In the genomic region with DNA sequence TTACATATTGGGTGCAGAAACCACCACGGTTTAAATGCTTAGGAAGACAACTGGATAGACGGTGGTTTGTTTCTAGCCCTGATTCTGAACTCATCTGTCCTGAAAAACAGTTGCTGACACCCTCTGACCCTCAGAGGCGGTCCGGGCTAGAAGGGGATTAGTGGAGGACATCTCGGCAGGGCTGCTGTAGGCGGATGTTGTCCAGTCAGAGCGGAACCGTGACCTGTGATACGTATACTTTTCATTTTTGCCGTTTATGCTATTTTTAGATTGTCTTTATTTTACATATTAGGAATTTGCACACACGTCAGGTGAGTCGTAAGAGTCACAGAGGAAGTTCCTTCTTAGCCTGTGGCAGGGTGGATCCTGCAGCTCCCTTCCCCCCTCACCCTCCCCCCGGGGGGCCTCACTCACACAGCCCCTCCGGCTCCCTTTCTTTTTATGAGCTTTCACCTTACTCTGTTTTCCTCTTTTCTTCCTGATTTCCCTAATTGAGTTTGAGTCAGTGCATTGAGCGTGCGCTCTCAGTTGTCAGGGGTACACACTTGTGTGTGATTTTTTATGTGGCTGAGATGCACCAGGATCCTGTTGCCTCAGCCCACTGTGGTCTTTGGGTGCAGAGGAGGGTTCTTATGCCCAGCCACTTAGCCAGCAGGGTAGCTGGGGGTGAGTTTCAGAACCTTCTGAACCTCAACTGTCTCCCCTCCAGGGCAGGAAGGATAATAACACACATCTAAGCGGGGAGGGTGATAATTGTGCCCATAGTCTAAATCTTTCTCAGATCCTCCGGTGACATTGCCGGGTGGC, we compare ENCODE assay signal across 8 cellular contexts.
A peak's percentile ranks its signal among the peaks of the same experiment; 100 is the strongest.
DNase-seq lines count a peak whose midpoint lies in the region; ATAC-seq lines count a peak whose summit lies in the region.

No MANE protein-coding gene starts in this region.

- H3K9me3 Mint-ChIP-seq in activated CD4-positive, alpha-beta T cell treated with anti-CD3 and anti-CD28 coated beads, Interleukin-2, amount 10 ng/mL, durations not matched to agents 7 days and 5 days, result no peaks in the 10 kb centered on the region
- no peaks in the 10 kb centered on the region for H3K9me3 Mint-ChIP-seq in naive thymus-derived CD4-positive, alpha-beta T cell

- no peaks in the 10 kb centered on the region for H3K9me3 ChIP-seq in naive thymus-derived CD4-positive, alpha-beta T cell (ENCODE audit: control insufficient read depth in 2 of 3, low read length in 3 of 3)

- H3K36me3 Mint-ChIP-seq in activated CD4-positive, alpha-beta T cell treated with anti-CD3 and anti-CD28 coated beads, Interleukin-2, amount 10 ng/mL, durations not matched to agents 7 days and 5 days (ENCODE audit: low read depth), result peaks cover 52% of the 10 kb centered on the region
- peaks cover 0 to 47% (median 23%) of the 10 kb centered on the region in 5 donors for H3K36me3 Mint-ChIP-seq in naive thymus-derived CD4-positive, alpha-beta T cell

- H3K36me3 ChIP-seq in naive thymus-derived CD4-positive, alpha-beta T cell (ENCODE audit: control insufficient read depth in 2 of 3, insufficient read depth in 3 of 3, low read length in 3 of 3), result peaks cover 0 to 14% (median 0%) of the 10 kb centered on the region in 3 experiments

- H3K27ac ChIP-seq in naive thymus-derived CD4-positive, alpha-beta T cell (ENCODE audit: low read depth, low read length), result peak overlapping the region; percentile 70

- H3K4me1 Mint-ChIP-seq in activated CD4-positive, alpha-beta T cell treated with anti-CD3 and anti-CD28 coated beads, Interleukin-2, amount 10 ng/mL, durations not matched to agents 7 days and 5 days, result peaks cover 87% of the 10 kb centered on the region
- peaks cover 30 to 90% (median 77%) of the 10 kb centered on the region in 7 donors for H3K4me1 Mint-ChIP-seq in naive thymus-derived CD4-positive, alpha-beta T cell

- peak overlapping the region; percentile 56 for H3K4me3 Mint-ChIP-seq in activated CD4-positive, alpha-beta T cell treated with anti-CD3 and anti-CD28 coated beads, Interleukin-2, amount 10 ng/mL, durations not matched to agents 7 days and 5 days
- peak overlapping the region; percentile 62 to 96 (median 82) for H3K4me3 Mint-ChIP-seq in naive thymus-derived CD4-positive, alpha-beta T cell

- no peaks in the 10 kb centered on the region for H3K27me3 Mint-ChIP-seq in activated CD4-positive, alpha-beta T cell treated with anti-CD3 and anti-CD28 coated beads, Interleukin-2, amount 10 ng/mL, durations not matched to agents 7 days and 5 days
- no peaks in the 10 kb centered on the region for H3K27me3 Mint-ChIP-seq in naive thymus-derived CD4-positive, alpha-beta T cell

- H3K27ac Mint-ChIP-seq in activated CD4-positive, alpha-beta T cell treated with anti-CD3 and anti-CD28 coated beads, Interleukin-2, amount 10 ng/mL, durations not matched to agents 7 days and 5 days, result peak overlapping the region; percentile 94
- peak overlapping the region; percentile 87 to 99 (median 94) for H3K27ac Mint-ChIP-seq in naive thymus-derived CD4-positive, alpha-beta T cell

- H3K4me3 ChIP-seq in GM08714 (ENCODE audit: low read length), result peak overlapping the region; percentile 0; the same call in 1 of the 2 replicates
- H3K4me3 ChIP-seq in naive thymus-derived CD4-positive, alpha-beta T cell (ENCODE audit: low read length), result peak overlapping the region; percentile 45

- ATAC-seq in HG02642 (IDR thresholded peaks at IDR 0.05; ENCODE audit: poor library complexity, unreplicated experiment), result peak; percentile 61
- peak; percentile 40 for ATAC-seq in naive thymus-derived CD4-positive, alpha-beta T cell
- no peak for ATAC-seq in HG02571 (IDR thresholded peaks at IDR 0.05; ENCODE audit: unreplicated experiment)

- H3K27me3 ChIP-seq in naive thymus-derived CD4-positive, alpha-beta T cell (ENCODE audit: control insufficient read depth in 2 of 2, insufficient read depth in 2 of 2, low read length in 2 of 2), result no peaks in the 10 kb centered on the region

- peak; percentile 53 for DNase-seq in activated CD4-positive, alpha-beta T cell treated with anti-CD3 and anti-CD28 coated beads, Interleukin-2, amount 10 ng/mL, durations not matched to agents 7 days and 5 days
- DNase-seq in naive thymus-derived CD4-positive, alpha-beta T cell, result peak in 3 of 9 donors; percentile 29 to 57 (median 43)
- DNase-seq in NCI-H345 treated with DMSO at 0.1 percent for 48 hours (lab: John Stamatoyannopoulos, UW; ENCODE audit: unreplicated experiment), result no peak
- DNase-seq in NCI-H82 (lab: John Stamatoyannopoulos, UW), result no peak
- no peak for DNase-seq in 8988T

- H3K4me1 ChIP-seq in naive thymus-derived CD4-positive, alpha-beta T cell (ENCODE audit: control insufficient read depth in 2 of 2, insufficient read depth in 2 of 2, low read length in 2 of 2), result peaks cover 38 to 57% of the 10 kb centered on the region in 2 donors

- CTCF ChIA-PET in activated CD4-positive, alpha-beta T cell treated with anti-CD3 and anti-CD28 coated beads, Interleukin-2, amount 10 ng/mL, durations not matched to agents 7 days and 5 days (lab: Charles Lee), result interaction anchor here (1.1 to 4.1 kb wide), 3 partner anchors 14 to 76 kb away, joined by 3 to 20 read pairs (median 4); no protein-coding TSS in a partner anchor
- CTCF ChIA-PET in naive thymus-derived CD4-positive, alpha-beta T cell (lab: Charles Lee), result interaction anchor here (0.7 to 2.3 kb wide), 16 partner anchors 9 to 354 kb away, joined by 3 to 6 read pairs (median 3); no protein-coding TSS in a partner anchor

- intact Hi-C loops in naive thymus-derived CD4-positive, alpha-beta T cell (cut with micrococcal nuclease), result loop anchor here (1.0 to 10.0 kb wide), 11 partner anchors 7 to 353 kb away; partner anchors contain the start of gene NPTX1 (in 1 of the 2)

- POLR2A ChIA-PET in activated CD4-positive, alpha-beta T cell treated with anti-CD3 and anti-CD28 coated beads, Interleukin-2, amount 10 ng/mL, durations not matched to agents 7 days and 5 days (lab: Charles Lee), result interaction anchor here (1.2 to 1.3 kb wide), 2 partner anchors 11 to 111 kb away, joined by 3 to 4 read pairs; no protein-coding TSS in a partner anchor
- POLR2A ChIA-PET in naive thymus-derived CD4-positive, alpha-beta T cell (lab: Charles Lee), result interaction anchor here (0.6 to 4.2 kb wide), 20 partner anchors 10 to 326 kb away, joined by 3 to 39 read pairs (median 5); no protein-coding TSS in a partner anchor
